25 cellular contexts compared by ENCODE assay signal in genomic region chr20:54793270-54793992, GRCh38.
"Had no signal": no experiment of that assay in that cellular context is flagged by ENCODE, and none has a peak within 500 bp of the region (broad histone marks: within the 10 kb centered on the region; RNA-seq: fewer than 3 reads in every experiment).

No MANE protein-coding gene starts in this region.

- ATAC-seq: activated CD4-positive, CD25-positive, alpha-beta regulatory T cell treated with anti-CD3 and anti-CD28 coated beads, Interleukin-2, amount 50 U/mL, for 24 hours; foreskin keratinocyte; left ventricle myocardium superior; T-helper 17 cell had no signal

- H3K4me1 ChIP-seq: esophagus muscularis mucosa, foreskin keratinocyte, heart right ventricle, tibial nerve had no signal

- H3K36me3 Mint-ChIP-seq: activated naive CD4-positive, alpha-beta T cell treated with anti-CD3 and anti-CD28 coated beads, Interleukin-2, amount 10 ng/mL, durations not matched to agents 7 days and 5 days; activated naive CD8-positive, alpha-beta T cell treated with anti-CD3 and anti-CD28 coated beads, Interleukin-2, amount 10 ng/mL, durations not matched to agents 7 days and 5 days had no signal

- H3K4me3 ChIP-seq: esophagus muscularis mucosa, heart right ventricle, ovary, tibial nerve had no signal

- H3K4me1 Mint-ChIP-seq: activated CD4-positive, alpha-beta memory T cell treated with anti-CD3 and anti-CD28 coated beads, Interleukin-2, amount 10 ng/mL, durations not matched to agents 7 days and 5 days; activated CD4-positive, alpha-beta T cell treated with anti-CD3 and anti-CD28 coated beads, Interleukin-2, amount 10 ng/mL, durations not matched to agents 7 days and 5 days; activated naive CD4-positive, alpha-beta T cell treated with anti-CD3 and anti-CD28 coated beads, Interleukin-2, amount 10 ng/mL, durations not matched to agents 7 days and 5 days; activated naive CD8-positive, alpha-beta T cell treated with anti-CD3 and anti-CD28 coated beads, Interleukin-2, amount 10 ng/mL, durations not matched to agents 7 days and 5 days; central memory CD8-positive, alpha-beta T cell; endodermal cell; nephron; T-helper 17 cell had no signal

- H3K27me3 ChIP-seq: esophagus muscularis mucosa, foreskin keratinocyte, heart right ventricle, neutrophil, ovary, tibial nerve had no signal

- H3K27ac Mint-ChIP-seq: activated CD4-positive, alpha-beta memory T cell treated with anti-CD3 and anti-CD28 coated beads, Interleukin-2, amount 10 ng/mL, durations not matched to agents 7 days and 5 days; activated CD4-positive, alpha-beta T cell treated with anti-CD3 and anti-CD28 coated beads, Interleukin-2, amount 10 ng/mL, durations not matched to agents 7 days and 5 days; activated naive CD4-positive, alpha-beta T cell treated with anti-CD3 and anti-CD28 coated beads, Interleukin-2, amount 10 ng/mL, durations not matched to agents 7 days and 5 days; activated naive CD8-positive, alpha-beta T cell treated with anti-CD3 and anti-CD28 coated beads, Interleukin-2, amount 10 ng/mL, durations not matched to agents 7 days and 5 days; activated T-cell treated with anti-CD3 and anti-CD28 coated beads, Interleukin-2, amount 50 U/mL, for 24 hours; dendritic cell treated with granulocyte-macrophage colony-stimulating factor and Interleukin-4, amounts not matched to agents 40 ng/mL and 50 ng/mL, for 4 days; endodermal cell; nephron; progenitor cell of endocrine pancreas; T-helper 17 cell had no signal

- H3K9me3 ChIP-seq: neutrophil, ovary had no signal

- H3K4me3 Mint-ChIP-seq: activated CD4-positive, alpha-beta memory T cell treated with anti-CD3 and anti-CD28 coated beads, Interleukin-2, amount 10 ng/mL, durations not matched to agents 7 days and 5 days; activated CD4-positive, alpha-beta T cell treated with anti-CD3 and anti-CD28 coated beads, Interleukin-2, amount 10 ng/mL, durations not matched to agents 7 days and 5 days; activated naive CD4-positive, alpha-beta T cell treated with anti-CD3 and anti-CD28 coated beads, Interleukin-2, amount 10 ng/mL, durations not matched to agents 7 days and 5 days; activated naive CD8-positive, alpha-beta T cell treated with anti-CD3 and anti-CD28 coated beads, Interleukin-2, amount 10 ng/mL, durations not matched to agents 7 days and 5 days; activated T-cell treated with anti-CD3 and anti-CD28 coated beads, Interleukin-2, amount 50 U/mL, for 24 hours; central memory CD8-positive, alpha-beta T cell; dendritic cell treated with granulocyte-macrophage colony-stimulating factor and Interleukin-4, amounts not matched to agents 40 ng/mL and 50 ng/mL, for 4 days; endodermal cell; nephron; T-helper 17 cell had no signal

- H3K27me3 Mint-ChIP-seq: activated CD4-positive, alpha-beta memory T cell treated with anti-CD3 and anti-CD28 coated beads, Interleukin-2, amount 10 ng/mL, durations not matched to agents 7 days and 5 days; activated CD4-positive, alpha-beta T cell treated with anti-CD3 and anti-CD28 coated beads, Interleukin-2, amount 10 ng/mL, durations not matched to agents 7 days and 5 days; activated naive CD4-positive, alpha-beta T cell treated with anti-CD3 and anti-CD28 coated beads, Interleukin-2, amount 10 ng/mL, durations not matched to agents 7 days and 5 days; activated naive CD8-positive, alpha-beta T cell treated with anti-CD3 and anti-CD28 coated beads, Interleukin-2, amount 10 ng/mL, durations not matched to agents 7 days and 5 days; activated T-cell treated with anti-CD3 and anti-CD28 coated beads, Interleukin-2, amount 50 U/mL, for 24 hours; central memory CD8-positive, alpha-beta T cell; dendritic cell treated with granulocyte-macrophage colony-stimulating factor and Interleukin-4, amounts not matched to agents 40 ng/mL and 50 ng/mL, for 4 days; progenitor cell of endocrine pancreas; T-helper 17 cell had no signal

- DNase-seq: activated CD4-positive, alpha-beta memory T cell treated with anti-CD3 and anti-CD28 coated beads, Interleukin-2, amount 10 ng/mL, durations not matched to agents 7 days and 5 days; activated CD4-positive, alpha-beta T cell treated with anti-CD3 and anti-CD28 coated beads, Interleukin-2, amount 10 ng/mL, durations not matched to agents 7 days and 5 days; activated CD8-positive, alpha-beta memory T cell treated with anti-CD3 and anti-CD28 coated beads, Interleukin-2, amount 50 U/mL, for 48 hours; activated gamma-delta T cell; activated naive CD4-positive, alpha-beta T cell treated with anti-CD3 and anti-CD28 coated beads, Interleukin-2, amount 10 ng/mL, durations not matched to agents 7 days and 5 days; activated naive CD8-positive, alpha-beta T cell treated with anti-CD3 and anti-CD28 coated beads, Interleukin-2, amount 10 ng/mL, durations not matched to agents 7 days and 5 days; activated T-cell treated with anti-CD3 and anti-CD28 coated beads, Interleukin-2, amount 50 U/mL, for 24 hours; amniotic stem cell; endodermal cell; foreskin keratinocyte; heart right ventricle; left ventricle myocardium superior; ovary; stimulated activated naive CD4-positive, alpha-beta T cell; T-helper 17 cell; T1000; WERI-Rb-1 had no signal

- H3K36me3 ChIP-seq: esophagus muscularis mucosa, heart right ventricle, neutrophil, ovary, tibial nerve, WERI-Rb-1 had no signal
